ENCODE assay signal across 14 cellular contexts in genomic region chr1:198902616-198903140, GRCh38.
DNase-seq lines count a peak whose midpoint lies in the region; ATAC-seq and TF ChIP-seq lines count a peak whose summit lies in the region.
"Had no signal": no experiment of that assay in that cellular context is flagged by ENCODE, and none has a peak within 500 bp of the region (broad histone marks: within the 10 kb centered on the region; RNA-seq: fewer than 3 reads in every experiment).

No MANE protein-coding gene starts in this region.

- H3K27ac ChIP-seq in SK-N-MC (peak overlapping the region; percentile 100), iPS-20b (ENCODE audit: low read length) (no peak overlapping the region), spleen (peak overlapping the region in 5 of 8 donors; percentile 31 to 69 (median 55))
- H3K27ac ChIP-seq: ascending aorta, sigmoid colon had no signal

- H3K9me3 ChIP-seq in SK-N-MC (ENCODE audit: low read depth, low read length), result no peaks in the 10 kb centered on the region
- no peaks in the 10 kb centered on the region for H3K9me3 ChIP-seq in iPS-20b (ENCODE audit: insufficient read depth, low read depth, low read length)
- H3K9me3 ChIP-seq in spleen, result no peaks in the 10 kb centered on the region
- H3K9me3 ChIP-seq: ascending aorta, sigmoid colon had no signal

- CTCF ChIA-PET in activated CD4-positive, alpha-beta T cell treated with anti-CD3 and anti-CD28 coated beads for 36 hours (lab: Charles Lee), result interaction anchor here (0.6 to 1.7 kb wide), 5 partner anchors 9 to 978 kb away, joined by 3 to 4 read pairs (median 3); no protein-coding TSS in a partner anchor

- intact Hi-C loops in activated CD4-positive, alpha-beta T cell treated with anti-CD3 and anti-CD28 coated beads for 36 hours (cut with DNase I, micrococcal nuclease), result no loop called here
- intact Hi-C loops in spleen (cut with DNase I; ENCODE audit: low total_unique reads), result no loop called here

- TF ChIP-seq CTCF in spleen (IDR thresholded peaks at IDR 0.05 in 8 of 11, conservative IDR thresholded peaks at IDR 0.05 in 3 of 11), result no peak

- TF ChIP-seq POLR2A in spleen (IDR thresholded peaks at IDR 0.05), result no peak

- H3K36me3 ChIP-seq in SK-N-MC (ENCODE audit: insufficient read depth, low read length) (peaks cover 71% of the 10 kb centered on the region), iPS-20b (ENCODE audit: insufficient read depth, low read depth, low read length) (no peaks in the 10 kb centered on the region), spleen (peaks cover 0 to 17% (median 1%) of the 10 kb centered on the region in 6 donors)
- H3K36me3 ChIP-seq: ascending aorta, sigmoid colon had no signal

- H3K4me1 ChIP-seq in iPS-20b (ENCODE audit: insufficient read depth, low read length) (peaks cover 6% of the 10 kb centered on the region; the same call in 1 of the 2 replicates), spleen (peaks cover 2 to 54% (median 23%) of the 10 kb centered on the region in 6 donors)
- H3K4me1 ChIP-seq: ascending aorta, sigmoid colon had no signal

- no peaks in the 10 kb centered on the region for H3K9me3 Mint-ChIP-seq in activated CD4-positive, alpha-beta T cell treated with anti-CD3 and anti-CD28 coated beads for 36 hours (ENCODE audit: low read depth)

- ATAC-seq in activated CD4-positive, alpha-beta T cell treated with anti-CD3 and anti-CD28 coated beads for 36 hours, result no peak
- no peak for ATAC-seq in HG02798 (IDR thresholded peaks at IDR 0.05; ENCODE audit: poor library complexity, unreplicated experiment)

- H3K4me3 ChIP-seq in SK-N-MC (peak overlapping the region; percentile 76), iPS-20b (ENCODE audit: low read length) (no peak overlapping the region), spleen (no peak overlapping the region)
- H3K4me3 ChIP-seq: ascending aorta, sigmoid colon had no signal

- H3K27ac Mint-ChIP-seq in activated CD4-positive, alpha-beta T cell treated with anti-CD3 and anti-CD28 coated beads for 36 hours, result peak overlapping the region; percentile 52

- H3K36me3 Mint-ChIP-seq in activated CD4-positive, alpha-beta T cell treated with anti-CD3 and anti-CD28 coated beads for 36 hours (ENCODE audit: low read depth), result peaks cover 12% of the 10 kb centered on the region

- H3K27me3 Mint-ChIP-seq in activated CD4-positive, alpha-beta T cell treated with anti-CD3 and anti-CD28 coated beads for 36 hours, result no peaks in the 10 kb centered on the region

- no peak overlapping the region for H3K4me3 Mint-ChIP-seq in activated CD4-positive, alpha-beta T cell treated with anti-CD3 and anti-CD28 coated beads for 36 hours

- WGBS in spleen, 5 donors, result 85 to 91% (median 87%) methylated on average over 5 of the region's 5 CpGs

- no peak for DNase-seq in activated CD4-positive, alpha-beta T cell treated with anti-CD3 and anti-CD28 coated beads for 36 hours
- DNase-seq in activated CD4-positive, alpha-beta T cell treated with anti-CD3 and anti-CD28 coated beads, Interleukin-2, amount 50 U/mL, for 4 hours, result no peak
- DNase-seq in SK-N-MC (ENCODE audit: low read depth, low spot score) (peak; percentile 93), spleen (no peak), SKM-1 (lab: John Stamatoyannopoulos, UW; ENCODE audit: unreplicated experiment) (no peak), T1000 (lab: John Stamatoyannopoulos, UW) (no peak)
- DNase-seq: Calu3, NCI-H1092 treated with DMSO at 0.1 percent for 48 hours, NCI-H510A treated with DMSO at 0.1 percent for 48 hours, SHP77 treated with DMSO at 0.1 percent for 48 hours, sigmoid colon had no signal

- H3K4me1 Mint-ChIP-seq in activated CD4-positive, alpha-beta T cell treated with anti-CD3 and anti-CD28 coated beads for 36 hours, result peaks cover 28% of the 10 kb centered on the region

- H3K9ac ChIP-seq in SK-N-MC (ENCODE audit: insufficient read length) (peak overlapping the region; percentile 84), iPS-20b (ENCODE audit: low read depth, low read length) (peak overlapping the region; percentile 54; the same call in 1 of the 2 replicates)

- POLR2A ChIA-PET in activated CD4-positive, alpha-beta T cell treated with anti-CD3 and anti-CD28 coated beads for 36 hours (lab: Charles Lee), result interaction anchor here (0.7 kb wide), 1 partner anchor 990 kb away, joined by 5 read pairs; no protein-coding TSS in a partner anchor

- H3K27me3 ChIP-seq in iPS-20b (ENCODE audit: insufficient read depth, low read length) (no peaks in the 10 kb centered on the region), spleen (replicated peaks in 1 of 7) (no peaks in the 10 kb centered on the region)
- H3K27me3 ChIP-seq: ascending aorta, sigmoid colon had no signal
